In the genomic region with DNA sequence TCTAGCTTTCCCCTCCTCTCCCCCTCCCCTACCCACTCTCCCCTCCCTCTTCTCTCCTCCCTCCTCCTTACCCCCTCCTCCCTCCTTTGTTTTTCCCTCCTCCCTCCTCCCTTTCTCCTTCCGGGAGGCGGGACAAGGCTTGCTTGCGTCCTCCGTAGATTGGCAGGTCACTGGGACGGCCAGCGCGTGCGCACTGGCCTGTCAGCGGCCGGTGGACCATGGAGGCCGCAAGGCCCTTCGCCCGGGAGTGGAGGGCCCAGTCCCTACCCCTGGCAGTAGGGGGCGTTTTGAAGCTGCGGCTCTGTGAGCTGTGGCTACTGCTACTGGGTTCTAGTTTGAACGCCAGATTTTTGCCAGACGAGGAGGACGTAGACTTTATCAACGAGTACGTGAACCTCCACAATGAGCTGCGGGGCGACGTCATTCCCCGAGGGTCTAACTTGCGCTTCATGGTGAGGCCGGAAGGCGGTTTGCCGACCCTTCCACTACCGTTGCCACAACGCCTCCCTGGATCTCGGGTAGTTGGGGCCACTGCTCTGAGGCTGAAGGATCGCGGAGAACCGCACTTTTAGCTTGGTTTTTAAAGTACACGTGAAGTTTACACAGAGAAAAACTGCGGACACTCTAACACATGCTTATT, we compare ENCODE assay signal across 8 cellular contexts. TPM values are rescaled to one million over a fixed set of nuclear protein-coding genes. Genes with fewer than 3 reads are reported as not detected.
DNase-seq lines count a peak whose midpoint lies in the region; ATAC-seq and TF ChIP-seq lines count a peak whose summit lies in the region.

Gene GLIPR1L2 (plus strand): TSS at position 191 of the 640 bp plus-strand sequence. CDS start 28 bp downstream, at position 219.

- H3K36me3 ChIP-seq in A673 (ENCODE audit: insufficient read depth, low read length, poor library complexity, severe bottlenecking) (no peaks in the 10 kb centered on the region), smooth muscle cell (ENCODE audit: low read depth) (no peaks in the 10 kb centered on the region)

- 0 out of 2 replicates have a peak, but pooled peaks cover 5% of the 10 kb centered on the region for H3K36me3 Mint-ChIP-seq in WTC11

- H3F3A ChIP-seq in smooth muscle cell (ENCODE audit: low read depth), result no peaks in the 10 kb centered on the region

- peak within 1 kb of the TSS; percentile 57 for H3K9ac ChIP-seq in smooth muscle cell (ENCODE audit: low read depth)

- H2AFZ ChIP-seq in smooth muscle cell (ENCODE audit: low read depth), result peak within 1 kb of the TSS; percentile 99

- H3K4me1 ChIP-seq in A673 (ENCODE audit: insufficient read depth, low read length, poor library complexity, severe bottlenecking) (peaks cover 9% of the 10 kb centered on the region), smooth muscle cell (ENCODE audit: low read depth) (no peaks in the 10 kb centered on the region)

- TF ChIP-seq CTCF in A673 (conservative IDR thresholded peaks at IDR 0.05; ENCODE audit: low read depth, low read length) (peak; percentile 92), WTC11 (IDR thresholded peaks at IDR 0.05) (peak; percentile 69), cardiac fibroblast (IDR thresholded peaks at IDR 0.05; ENCODE audit: low read depth, low read length) (peak; percentile 87), smooth muscle cell (IDR thresholded peaks at IDR 0.05; ENCODE audit: borderline replicate concordance, insufficient read depth, poor library complexity, severe bottlenecking) (peak; percentile 71)

- intact Hi-C loops in A673 (cut with micrococcal nuclease; ENCODE audit: unreplicated experiment), result loop anchor here (5.0 kb wide), 2 partner anchors 59 to 91 kb away; partner anchors contain the start of genes CAPS2, GLIPR1 and GLIPR1L1

- H3K27ac Mint-ChIP-seq in WTC11, result peak within 1 kb of the TSS; percentile 96

- H3K27me3 ChIP-seq in A673 (replicated peaks; ENCODE audit: insufficient read depth, low read depth, low read length, poor library complexity) (no peaks in the 10 kb centered on the region), smooth muscle cell (ENCODE audit: low read depth) (no peaks in the 10 kb centered on the region)

- WGBS in smooth muscle cell (ENCODE audit: low lambda C conversion rate), result 6% methylated on average over 34 of the region's 36 CpGs

- H4K20me1 ChIP-seq in smooth muscle cell (ENCODE audit: low read depth), result no peaks in the 10 kb centered on the region

- H3K4me1 Mint-ChIP-seq in WTC11, result peaks cover 20% of the 10 kb centered on the region

- ATAC-seq in GM18861 (IDR thresholded peaks at IDR 0.05; ENCODE audit: unreplicated experiment), result peak; percentile 94
- ATAC-seq in HG03097 (IDR thresholded peaks at IDR 0.05; ENCODE audit: low FRiP score, unreplicated experiment), result peak; percentile 97
- ATAC-seq in WTC11, result peak; percentile 99

- H3K4me3 Mint-ChIP-seq in WTC11, result peak within 1 kb of the TSS; percentile 86

- TSS peak; percentile 94 for BruUV-seq in A673 (replicated peaks; lab: Mats Ljungman, UMichigan)

- POLR2A ChIA-PET in A673 (lab: Charles Lee; ENCODE audit: low non-redundant PET), result interaction anchor here (0.6 kb wide), 2 partner anchors 15 to 38 kb away, joined by 3 to 4 read pairs; no protein-coding TSS in a partner anchor
- POLR2A ChIA-PET in WTC11 (lab: Charles Lee), result interaction anchor here (0.6 to 0.7 kb wide), 2 partner anchors 85 to 95 kb away, joined by 3 read pairs; no protein-coding TSS in a partner anchor

- peak within 1 kb of the TSS; percentile 82 for H3K4me2 ChIP-seq in smooth muscle cell

- peak within 1 kb of the TSS; percentile 56 for H3K4me3 ChIP-seq in A673 (ENCODE audit: low read depth, low read length, poor library complexity, severe bottlenecking)
- H3K4me3 ChIP-seq in cardiac fibroblast (replicated peaks in 1 of 2; ENCODE audit: low read depth in 2 of 2, low read length in 2 of 2), result peak within 1 kb of the TSS; percentile 55 to 67
- peak within 1 kb of the TSS; percentile 63 for H3K4me3 ChIP-seq in smooth muscle cell

- H3K27me3 Mint-ChIP-seq in WTC11 (ENCODE audit: low read depth), result no peaks in the 10 kb centered on the region

- H3K79me2 ChIP-seq in smooth muscle cell (ENCODE audit: low read depth), result no peaks in the 10 kb centered on the region

- H3K9me3 ChIP-seq in A673 (ENCODE audit: low read depth, low read length, poor library complexity, severe bottlenecking) (no peaks in the 10 kb centered on the region), smooth muscle cell (replicated peaks; ENCODE audit: low read depth) (no peaks in the 10 kb centered on the region)

- peaks cover 6% of the 10 kb centered on the region; the same call in 1 of the 2 replicates for H3K9me3 Mint-ChIP-seq in WTC11

- DNase-seq in A673 (ENCODE audit: low spot score), result peak; percentile 99
- peak; percentile 94 for DNase-seq in NCI-H2171 (lab: John Stamatoyannopoulos, UW)
- peak; percentile 97 for DNase-seq in WTC11 (ENCODE audit: low spot score)
- peak; percentile 98 to 99 for DNase-seq in cardiac fibroblast (ENCODE audit: low read depth in 2 of 2)
- peak; percentile 96 for DNase-seq in iPS-NIHi7 (ENCODE audit: extremely low spot score)
- peak; percentile 61 for DNase-seq in smooth muscle cell (lab: John Stamatoyannopoulos, UW; ENCODE audit: unreplicated experiment)

- peak within 1 kb of the TSS; percentile 84 for H3K27ac ChIP-seq in A673 (ENCODE audit: low read depth, low read length, poor library complexity, severe bottlenecking)
- peak within 1 kb of the TSS; percentile 64 for H3K27ac ChIP-seq in smooth muscle cell (ENCODE audit: low read depth)

- CTCF ChIA-PET in A673 (lab: Charles Lee) (interaction anchor here (0.6 to 1.3 kb wide), 7 partner anchors 15 to 342 kb away, joined by 3 to 9 read pairs (median 6); partner anchors contain the start of gene GLIPR1), WTC11 (lab: Charles Lee) (interaction anchor here (0.6 to 2.0 kb wide), 30 partner anchors 9 to 1388 kb away, joined by 3 to 40 read pairs (median 5); partner anchors contain the start of genes CAPS2, GLIPR1, GLIPR1L1 and KRR1)

TF ChIP-seq in WTC11, 78 proteins besides CTCF, POLR2A, EP300 and RAD21 (continues in another document):
- TF ChIP-seq PRRX2 (CRISPR knock-in tag; IDR thresholded peaks at IDR 0.05), result 0 out of 2 replicates have a peak, but pooled peaks have one; percentile 56
- no peak for TF ChIP-seq TEAD1 (CRISPR knock-in tag; IDR thresholded peaks at IDR 0.05)
- peak; percentile 98 for TF ChIP-seq ZNF263 (CRISPR knock-in tag; IDR thresholded peaks at IDR 0.05; ENCODE audit: low read depth)
- TF ChIP-seq HMGXB4 (CRISPR knock-in tag; IDR thresholded peaks at IDR 0.05), result peak; percentile 64; the same call in 1 of the 2 replicates
- no peak for TF ChIP-seq FOXP1 (CRISPR knock-in tag; IDR thresholded peaks at IDR 0.05; ENCODE audit: borderline replicate concordance)
- TF ChIP-seq, protein P1, sequence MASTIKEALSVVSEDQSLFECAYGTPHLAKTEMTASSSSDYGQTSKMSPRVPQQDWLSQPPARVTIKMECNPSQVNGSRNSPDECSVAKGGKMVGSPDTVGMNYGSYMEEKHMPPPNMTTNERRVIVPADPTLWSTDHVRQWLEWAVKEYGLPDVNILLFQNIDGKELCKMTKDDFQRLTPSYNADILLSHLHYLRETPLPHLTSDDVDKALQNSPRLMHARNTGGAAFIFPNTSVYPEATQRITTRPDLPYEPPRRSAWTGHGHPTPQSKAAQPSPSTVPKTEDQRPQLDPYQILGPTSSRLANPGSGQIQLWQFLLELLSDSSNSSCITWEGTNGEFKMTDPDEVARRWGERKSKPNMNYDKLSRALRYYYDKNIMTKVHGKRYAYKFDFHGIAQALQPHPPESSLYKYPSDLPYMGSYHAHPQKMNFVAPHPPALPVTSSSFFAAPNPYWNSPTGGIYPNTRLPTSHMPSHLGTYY (CRISPR knock-in tag; IDR thresholded peaks at IDR 0.05), result peak; percentile 50; the same call in 1 of the 2 replicates
- TF ChIP-seq ZBTB21 (CRISPR knock-in tag; IDR thresholded peaks at IDR 0.05; ENCODE audit: borderline replicate concordance), result 0 out of 2 replicates have a peak, but pooled peaks have one; percentile 34

RNA-seq across cellular contexts. Expression of gene GLIPR1L2, which starts in this region (rescaled TPM):
- 0.28 TPM in 1 of 2 replicates, not detected in the other for total RNA-seq in A673 (2021)
- 0.30 to 0.32 TPM in 2 of 3 replicates, not detected in the other for total RNA-seq in WTC11 (2021)
- total RNA-seq in smooth muscle cell, result 0.13 and 2.5 TPM in 2 replicates
- polyA plus RNA-seq in smooth muscle cell, result not detected in 2 replicates

Comparison
In these comparisons a context has a peak if more than half of its experiments do, and no peak if none do; other contexts are left out.
1. Peak in every context shown above with its lines: DNase-seq, ATAC-seq, H3K4me3 ChIP-seq and H3K27ac ChIP-seq.
2. Peak in DNase-seq, H3K4me3 ChIP-seq and H3K27ac ChIP-seq in A673; RNA of the gene not detected or under 1 TPM.
3. Peak in DNase-seq and ATAC-seq in WTC11; RNA of the gene not detected or under 1 TPM.